Comparison of ENCODE assay signal across 16 cellular contexts in genomic region chr3:105812194-105812586, GRCh38. TPM values are rescaled to one million over a fixed set of nuclear protein-coding genes. Genes with fewer than 3 reads are reported as not detected.
DNase-seq lines count a peak whose midpoint lies in the region; ATAC-seq, FAIRE-seq and TF ChIP-seq lines count a peak whose summit lies in the region.
"Had no signal": no experiment of that assay in that cellular context is flagged by ENCODE, and none has a peak within 500 bp of the region (broad histone marks: within the 10 kb centered on the region; RNA-seq: fewer than 3 reads in every experiment).

No MANE protein-coding gene starts in this region.

- TF ChIP-seq CTCF in kidney (IDR thresholded peaks at IDR 0.05; ENCODE audit: borderline replicate concordance, extremely low read depth, insufficient read depth) = no peak

- H3K27ac Mint-ChIP-seq in T-helper 17 cell = peak overlapping the region; percentile 27
- peak overlapping the region; percentile 10 to 88 (median 36) for H3K27ac Mint-ChIP-seq in immature natural killer cell

- no peak for ATAC-seq in T-helper 17 cell
- ATAC-seq in HG03095 (IDR thresholded peaks at IDR 0.05; ENCODE audit: unreplicated experiment) = no peak
- ATAC-seq in HG02610 (IDR thresholded peaks at IDR 0.05; ENCODE audit: unreplicated experiment) = no peak

- H3K36me3 Mint-ChIP-seq in T-helper 17 cell (ENCODE audit: low read depth) (peaks cover 4% of the 10 kb centered on the region), immature natural killer cell (peaks cover 11 to 22% (median 21%) of the 10 kb centered on the region in 3 donors)

- H3K4me1 Mint-ChIP-seq in T-helper 17 cell (peaks cover 28% of the 10 kb centered on the region), immature natural killer cell (peaks cover 61 to 95% of the 10 kb centered on the region in 2 donors)

- no peak overlapping the region for H3K27ac ChIP-seq in kidney (ENCODE audit: low read depth in 2 of 2, low read length in 2 of 2)
- H3K27ac ChIP-seq: VCaP had no signal

- no peak overlapping the region for H3K4me3 ChIP-seq in kidney (ENCODE audit: low read length in 2 of 2)

- H3K4me3 Mint-ChIP-seq in T-helper 17 cell (peak overlapping the region; percentile 9), immature natural killer cell (no peak overlapping the region)

- H3K9me3 Mint-ChIP-seq in immature natural killer cell = peaks cover 0 to 2% (median 0%) of the 10 kb centered on the region in 6 donors

- no peak for TF ChIP-seq POLR2A in GM12892 (IDR thresholded peaks at IDR 0.05; ENCODE audit: low read depth, low read length)

- H3K36me3 ChIP-seq in kidney (ENCODE audit: control insufficient read depth in 1 of 2, insufficient read depth in 2 of 2, low read length in 2 of 2) = peaks cover 0 to 2% of the 10 kb centered on the region in 2 donors

- intact Hi-C loops in kidney (cut with DNase I) = no loop called here

- H3K4me1 ChIP-seq in kidney (ENCODE audit: control insufficient read depth in 1 of 2, insufficient read depth in 1 of 2, low read depth in 1 of 2, low read length in 2 of 2) = peaks cover 0 to 6% of the 10 kb centered on the region in 2 donors

- H3K9ac ChIP-seq in kidney (ENCODE audit: low read length in 2 of 2) = no peak overlapping the region

- DNase-seq in AG20443 (ENCODE audit: low spot score) = peak; percentile 26
- no peak for DNase-seq in GM12892 (ENCODE audit: insufficient read length)
- no peak for DNase-seq in T-helper 17 cell
- no peak for DNase-seq in immature natural killer cell
- DNase-seq in kidney = no peak
- no peak for DNase-seq in cortex of kidney (lab: John Stamatoyannopoulos, UW)
- DNase-seq: activated T-cell treated with anti-CD3 and anti-CD28 coated beads, Interleukin-2, amount 50 U/mL, for 48 hours; central memory CD4-positive, alpha-beta T cell; erythroblast; NCI-H1417 treated with DMSO at 0.1 percent for 48 hours; NCI-H524 treated with DMSO at 0.1 percent for 48 hours; Right ventricle myocardium superior; substantia nigra had no signal

- no peaks in the 10 kb centered on the region for H3K27me3 Mint-ChIP-seq in T-helper 17 cell
- peaks cover 0 to 2% (median 0%) of the 10 kb centered on the region in 3 donors for H3K27me3 Mint-ChIP-seq in immature natural killer cell (ENCODE audit: low read depth in 3 of 3)

- FAIRE-seq in GM12892 (lab: Jason Lieb, UNC) = peak; percentile 63
- FAIRE-seq in kidney (lab: Jason Lieb, UNC) = no peak

- no peaks in the 10 kb centered on the region for H3K9me3 ChIP-seq in T-helper 17 cell (ENCODE audit: control insufficient read depth, low read length, poor library complexity, severe bottlenecking)
- no peaks in the 10 kb centered on the region for H3K9me3 ChIP-seq in kidney (ENCODE audit: control insufficient read depth in 1 of 2, low read length in 2 of 2)

RNA-seq across cellular contexts. Expression of gene CBLB, which starts 56.6 kb away (rescaled TPM):
- 12.4 TPM for polyA plus RNA-seq in GM12892 (2012; ENCODE audit: missing spikeins)
- 10 to 100 TPM; 81.3 to 91.1 TPM for total RNA-seq in T-helper 17 cell
- polyA plus RNA-seq in immature natural killer cell = 10 to 100 TPM; 27.7 to 62.4 (median 31.5) TPM
- 48.4 TPM for total RNA-seq in kidney
- 7.7 TPM for polyA plus RNA-seq in kidney (ENCODE audit: insufficient read depth, low read depth, low replicate concordance)
